In genomic region chr7:94514140-94514889, GRCh38 we compare ENCODE assay signal across 16 cellular contexts. TPM values are rescaled to one million over a fixed set of nuclear protein-coding genes. Genes with fewer than 3 reads are reported as not detected.
DNase-seq lines count a peak whose midpoint lies in the region; ATAC-seq, FAIRE-seq and TF ChIP-seq lines count a peak whose summit lies in the region.
"Had no signal": no experiment of that assay in that cellular context is flagged by ENCODE, and none has a peak within 500 bp of the region (broad histone marks: within the 10 kb centered on the region; RNA-seq: fewer than 3 reads in every experiment).

No MANE protein-coding gene starts in this region.

- in situ Hi-C loops in HepG2 (cut with HindIII; ENCODE audit: extremely low pct_ligation_motif_present, low pct_unique_long_range_greater_than_20kb): no loop called here

- H3K79me2 ChIP-seq in HepG2 (ENCODE audit: insufficient read depth, low read length): peaks cover 71% of the 10 kb centered on the region

- H3K4me2 ChIP-seq in HepG2 (ENCODE audit: low read depth, low read length): peak overlapping the region; percentile 57

- no peaks in the 10 kb centered on the region for H3K27me3 Mint-ChIP-seq in natural killer cell (ENCODE audit: low read depth in 2 of 2)

- no peaks in the 10 kb centered on the region for H3K9me3 Mint-ChIP-seq in natural killer cell

- peaks cover 3 to 10% of the 10 kb centered on the region in 2 experiments; a peak in 4 of 5 replicates for H3K36me3 ChIP-seq in HepG2 (replicated peaks in 1 of 2; ENCODE audit: control insufficient read depth in 1 of 2, insufficient read depth in 2 of 2, low read length in 2 of 2)
- no peaks in the 10 kb centered on the region for H3K36me3 ChIP-seq in right lobe of liver
- peaks cover 14% of the 10 kb centered on the region for H3K36me3 ChIP-seq in SJCRH30
- no peaks in the 10 kb centered on the region for H3K36me3 ChIP-seq in kidney (ENCODE audit: control insufficient read depth in 1 of 2, insufficient read depth in 2 of 2, low read length in 2 of 2)

- peaks cover 49% of the 10 kb centered on the region for H3K4me1 ChIP-seq in HepG2 (ENCODE audit: insufficient read depth, low read length)
- peaks cover 0 to 9% (median 4%) of the 10 kb centered on the region in 4 donors for H3K4me1 ChIP-seq in right lobe of liver
- peaks cover 29% of the 10 kb centered on the region for H3K4me1 ChIP-seq in SJCRH30
- peaks cover 0 to 9% of the 10 kb centered on the region in 2 donors for H3K4me1 ChIP-seq in kidney (ENCODE audit: control insufficient read depth in 1 of 2, insufficient read depth in 1 of 2, low read depth in 1 of 2, low read length in 2 of 2)

- DNase-seq in HepG2 (ENCODE audit: low spot score): no peak
- no peak for DNase-seq in right lobe of liver
- DNase-seq in SJCRH30: peak in 1 of 2 experiments; percentile 38
- peak; percentile 69 for DNase-seq in left kidney (ENCODE audit: low read depth, low spot score)
- DNase-seq in foreskin fibroblast: no peak
- no peak for DNase-seq in kidney
- DNase-seq in natural killer cell: no peak
- DNase-seq: activated CD8-positive, alpha-beta T cell treated with anti-CD3 and anti-CD28 coated beads, Interleukin-2, amount 10 ng/mL, durations not matched to agents 7 days and 5 days; DMS153; heart left ventricle; left ventricle myocardium superior; NCI-H345; upper lobe of left lung had no signal

- TF ChIP-seq RAD21 in HepG2 (CRISPR knock-in tag; IDR thresholded peaks at IDR 0.05): no peak

- intact Hi-C loops in HepG2 (cut with micrococcal nuclease; ENCODE audit: unreplicated experiment) (loop anchor here (5.0 kb wide), 1 partner anchor 62 kb away; no protein-coding TSS in a partner anchor), right lobe of liver (cut with DNase I) (no loop called here), kidney (cut with DNase I) (no loop called here), natural killer cell (cut with micrococcal nuclease) (loop anchor here (5.0 kb wide), 1 partner anchor 143 kb away; the partner anchor contains the start of gene SGCE)

- FAIRE-seq in HepG2 (lab: Jason Lieb, UNC) (peak; percentile 32), kidney (lab: Jason Lieb, UNC) (no peak)
- FAIRE-seq: bronchial epithelial cell had no signal

- no peaks in the 10 kb centered on the region for H3K36me3 Mint-ChIP-seq in natural killer cell

- H3K9me3 ChIP-seq in HepG2 (ENCODE audit: low read length) (no peaks in the 10 kb centered on the region), right lobe of liver (no peaks in the 10 kb centered on the region), SJCRH30 (replicated peaks) (no peaks in the 10 kb centered on the region), kidney (ENCODE audit: control insufficient read depth in 1 of 2, low read length in 2 of 2) (no peaks in the 10 kb centered on the region)
- H3K9me3 ChIP-seq: heart left ventricle, upper lobe of left lung had no signal

- POLR2A ChIA-PET in HepG2 (lab: Yijun Ruan, JAX): no interaction called here

- BruUV-seq in HepG2 (replicated peaks; lab: Mats Ljungman, UMichigan): no TSS peak

- ATAC-seq in HepG2: no peak
- ATAC-seq in right lobe of liver: no peak
- no peak for ATAC-seq in HG03521 (IDR thresholded peaks at IDR 0.05; ENCODE audit: unreplicated experiment)
- ATAC-seq in natural killer cell: no peak
- ATAC-seq: activated CD8-positive, alpha-beta T cell treated with anti-CD3 and anti-CD28 coated beads, Interleukin-2, amount 10 ng/mL, durations not matched to agents 7 days and 5 days; heart left ventricle; left ventricle myocardium superior had no signal

- TF ChIP-seq EP300 in HepG2 (IDR thresholded peaks at IDR 0.05; ENCODE audit: low read depth in 2 of 2, low read length in 2 of 2) (no peak), HepG2 (CRISPR knock-in tag; IDR thresholded peaks at IDR 0.05; ENCODE audit: borderline replicate concordance) (no peak)

- 86% methylated on average over 4 of the region's 4 CpGs for WGBS in HepG2 (ENCODE audit: low lambda C conversion rate)
- 73% methylated on average over 4 of the region's 4 CpGs for WGBS in right lobe of liver (ENCODE audit: insufficient coverage, low coverage, low lambda C conversion rate, missing lambda C conversion rate)

- H3K4me1 Mint-ChIP-seq in natural killer cell: peaks cover 48 to 50% of the 10 kb centered on the region in 2 donors

- peak overlapping the region in 1 of 3 experiments; percentile 17; a peak in 2 of 6 replicates for H3K4me3 ChIP-seq in HepG2 (replicated peaks in 1 of 3; ENCODE audit: insufficient read depth in 1 of 3, low read depth in 2 of 3, low read length in 3 of 3)
- no peak overlapping the region for H3K4me3 ChIP-seq in right lobe of liver
- H3K4me3 ChIP-seq in SJCRH30: no peak overlapping the region
- no peak overlapping the region for H3K4me3 ChIP-seq in foreskin fibroblast (ENCODE audit: low read depth in 1 of 2, low read length in 2 of 2)
- no peak overlapping the region for H3K4me3 ChIP-seq in kidney (ENCODE audit: low read length in 2 of 2)
- H3K4me3 ChIP-seq: heart left ventricle, upper lobe of left lung had no signal

- CTCF ChIA-PET in HepG2 (lab: Yijun Ruan, JAX; ENCODE audit: low intra/inter-chr PET ratio, low total read pairs): no interaction called here

- no peak overlapping the region for H3K9ac ChIP-seq in HepG2 (ENCODE audit: insufficient read depth, low read depth, low read length)
- H3K9ac ChIP-seq in kidney (ENCODE audit: low read length in 2 of 2): no peak overlapping the region

- no peak for TF ChIP-seq POLR2A in HepG2 (IDR thresholded peaks at IDR 0.05; ENCODE audit: insufficient read depth in 1 of 2, low read depth in 2 of 2, low read length in 2 of 2)
- TF ChIP-seq POLR2A in right lobe of liver (IDR thresholded peaks at IDR 0.05): no peak

- H3K27ac Mint-ChIP-seq in natural killer cell: no peak overlapping the region
- H3K27ac Mint-ChIP-seq: activated CD8-positive, alpha-beta T cell treated with anti-CD3 and anti-CD28 coated beads, Interleukin-2, amount 10 ng/mL, durations not matched to agents 7 days and 5 days had no signal

- TF ChIP-seq CTCF in HepG2 (CRISPR knock-in tag; IDR thresholded peaks at IDR 0.05) (no peak), right lobe of liver (IDR thresholded peaks at IDR 0.05) (no peak), foreskin fibroblast (IDR thresholded peaks at IDR 0.05; ENCODE audit: low read depth, low read length) (no peak), kidney (IDR thresholded peaks at IDR 0.05; ENCODE audit: borderline replicate concordance, extremely low read depth, insufficient read depth) (no peak), natural killer cell (IDR thresholded peaks at IDR 0.05) (no peak)

- H3K4me3 Mint-ChIP-seq in natural killer cell: no peak overlapping the region
- H3K4me3 Mint-ChIP-seq: activated CD8-positive, alpha-beta T cell treated with anti-CD3 and anti-CD28 coated beads, Interleukin-2, amount 10 ng/mL, durations not matched to agents 7 days and 5 days had no signal

- H4K20me1 ChIP-seq in HepG2 (ENCODE audit: insufficient read depth, low read length): peaks cover 7% of the 10 kb centered on the region

- no peaks in the 10 kb centered on the region for H3K27me3 ChIP-seq in HepG2 (ENCODE audit: control insufficient read depth in 1 of 2, insufficient read depth in 2 of 2, low read length in 2 of 2)
- H3K27me3 ChIP-seq in right lobe of liver: no peaks in the 10 kb centered on the region
- no peaks in the 10 kb centered on the region for H3K27me3 ChIP-seq in SJCRH30
- H3K27me3 ChIP-seq: heart left ventricle, upper lobe of left lung had no signal

- H3K27ac ChIP-seq in HepG2 (ENCODE audit: extremely low read length, insufficient read depth, low read length) (no peak overlapping the region), right lobe of liver (no peak overlapping the region), SJCRH30 (peak overlapping the region; percentile 12), kidney (ENCODE audit: low read depth in 2 of 2, low read length in 2 of 2) (no peak overlapping the region)
- H3K27ac ChIP-seq: epithelial cell of prostate, heart left ventricle had no signal

- H2AFZ ChIP-seq in HepG2 (ENCODE audit: low read length): no peak overlapping the region

TF ChIP-seq in HepG2, 621 proteins besides CTCF, POLR2A, EP300 and RAD21:
- TF ChIP-seq ZNF878 (CRISPR knock-in tag; IDR thresholded peaks at IDR 0.05): no peak

RNA-seq across cellular contexts. Expression of gene CASD1, which starts 4.7 kb away (rescaled TPM):
- total RNA-seq in HepG2 (2016; rRNA removed; fragmentation: Illumina TruSeq; extraction: Trizol) (21.4 and 22.9 TPM in 2 replicates), right lobe of liver (10 to 100 TPM in 1 of 6 experiments, 1 to 10 TPM in 5; 4.5 to 10.4 (median 7.2) TPM), kidney (22.8 TPM), natural killer cell (10 to 100 TPM; 23.7 to 32.1 (median 26.0) TPM)
- 5.9 and 7.0 TPM in 2 replicates for total RNA-seq in HepG2 (2016; cell fraction: cytosol; rRNA removed; fragmentation: Illumina TruSeq; extraction: Trizol; ENCODE audit: low read depth)
- 20.4 and 23.2 TPM in 2 replicates for total RNA-seq in HepG2 (2016; cell fraction: insoluble cytoplasmic fraction; rRNA removed; fragmentation: Illumina TruSeq; extraction: Trizol)
- total RNA-seq in HepG2 (2016; cell fraction: membrane; rRNA removed; fragmentation: Illumina TruSeq; extraction: Trizol): 19.4 and 21.4 TPM in 2 replicates
- 39.3 and 40.4 TPM in 2 replicates for total RNA-seq in HepG2 (2016; cell fraction: nucleus; rRNA removed; fragmentation: Illumina TruSeq; extraction: Trizol)
- polyA plus RNA-seq in HepG2 (2011; rRNA removed) (23.4 and 32.6 TPM in 2 replicates), kidney (ENCODE audit: insufficient read depth, low read depth, low replicate concordance) (10.8 TPM)
- polyA plus RNA-seq in HepG2 (2011; cell fraction: cytosol; rRNA removed): 8.4 and 15.0 TPM in 2 replicates
- polyA plus RNA-seq in HepG2 (2011; cell fraction: nucleus; rRNA removed): 19.1 and 24.4 TPM in 2 replicates
- 19.1 and 25.0 TPM in 2 replicates for polyA plus RNA-seq in HepG2 (2012)
- polyA plus RNA-seq in HepG2 (2016; cell fraction: cytosol; fragmentation: Illumina TruSeq; extraction: Trizol; ENCODE audit: low read depth): 5.4 and 5.6 TPM in 2 replicates
- 17.4 and 18.3 TPM in 2 replicates for polyA plus RNA-seq in HepG2 (2016; cell fraction: insoluble cytoplasmic fraction; fragmentation: Illumina TruSeq; extraction: Trizol; ENCODE audit: low read depth)
- 10.1 and 12.8 TPM in 2 replicates for polyA plus RNA-seq in HepG2 (2016; cell fraction: membrane; fragmentation: Illumina TruSeq; extraction: Trizol; ENCODE audit: low read depth)
- 47.6 and 48.1 TPM in 2 replicates for polyA plus RNA-seq in HepG2 (2016; cell fraction: nucleus; fragmentation: Illumina TruSeq; extraction: Trizol; ENCODE audit: insufficient read depth, low read depth)
- 2.8 and 71.7 TPM in 2 replicates for polyA minus RNA-seq in HepG2 (2011; rRNA and poly(A)+ RNA removed; ENCODE audit: low replicate concordance)
- 24.5 and 24.8 TPM in 2 replicates for polyA minus RNA-seq in HepG2 (2011; cell fraction: cytosol; rRNA and poly(A)+ RNA removed)
- 89.6 and 113 TPM in 2 replicates for polyA minus RNA-seq in HepG2 (2011; cell fraction: nucleus; rRNA and poly(A)+ RNA removed)
- 42.3 and 47.3 TPM in 2 replicates for total RNA-seq in SJCRH30 (2014; rRNA removed; shearing (Covaris generic))

Comparison
In these comparisons a context has a peak if more than half of its experiments do, and no peak if none do; other contexts are left out.
1. intact Hi-C loops: an anchor here in HepG2 (5.0 kb wide) and natural killer cell (5.0 kb wide); none called in right lobe of liver and kidney.